Comparison of ENCODE assay signal across 10 cellular contexts in genomic region chr17:79081571-79082276, GRCh38.
"Had no signal": no experiment of that assay in that cellular context is flagged by ENCODE, and none has a peak within 500 bp of the region (broad histone marks: within the 10 kb centered on the region; RNA-seq: fewer than 3 reads in every experiment).

No MANE protein-coding gene starts in this region.

- H3K4me3 ChIP-seq: adrenal gland, cardiac muscle cell, dorsolateral prefrontal cortex, gastroesophageal sphincter, hepatocyte, tibial artery had no signal

- H3K9me3 ChIP-seq: adrenal gland, gastroesophageal sphincter, tibial artery had no signal

- H3K4me1 ChIP-seq: adrenal gland had no signal

- H3K27ac ChIP-seq: cardiac muscle cell, gastroesophageal sphincter, hepatocyte, tibial artery had no signal

- DNase-seq: islet precursor cell, occipital lobe, T1000, tibial artery had no signal

- H3K27me3 ChIP-seq: adrenal gland, cardiac muscle cell, dorsolateral prefrontal cortex, gastroesophageal sphincter, hepatocyte, tibial artery had no signal

- ATAC-seq: gastroesophageal sphincter; stimulated activated memory B cell treated with anti-CD40 and anti-IgM and Interleukin-4, amounts not matched to agents 10 μg/mL and 1 μg/mL and 100 μg/mL, for 72 hours had no signal
